In the genomic region with DNA sequence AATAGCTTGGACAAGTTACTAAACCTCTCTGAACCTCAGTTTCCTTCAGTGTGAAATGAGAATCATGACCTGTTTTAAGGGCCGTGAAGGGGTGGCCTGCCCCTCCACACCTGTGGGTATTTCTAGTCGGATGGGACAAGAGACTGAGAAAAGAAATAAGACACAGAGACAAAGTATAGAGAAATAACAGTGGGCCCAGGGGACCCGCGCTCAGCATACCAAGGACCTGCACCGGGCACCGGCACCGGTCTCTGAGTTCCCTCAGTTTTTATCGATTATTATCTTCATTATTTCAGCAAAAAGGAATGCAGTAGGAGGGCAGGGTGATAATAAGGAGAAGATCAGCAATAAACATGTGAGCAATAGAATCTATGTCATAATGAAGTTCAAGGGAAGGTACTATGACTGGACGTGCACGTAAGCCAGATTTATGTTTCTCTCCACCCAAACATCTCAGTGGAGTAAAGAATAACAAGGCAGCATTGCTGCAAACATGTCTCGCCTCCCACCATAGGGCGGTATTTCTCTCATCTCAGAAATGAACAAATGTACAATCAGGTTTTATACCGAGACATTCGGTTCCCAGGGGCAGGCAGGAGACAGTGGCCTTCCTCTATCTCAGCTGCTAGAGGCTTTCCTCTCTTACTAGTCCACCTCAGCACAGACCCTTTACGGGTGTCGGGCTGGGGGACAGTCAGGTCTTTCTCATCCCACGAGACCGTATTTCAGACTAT, we compare ENCODE assay signal across 10 cellular contexts. TPM values are rescaled to one million over a fixed set of nuclear protein-coding genes. Genes with fewer than 3 reads are reported as not detected.
A peak's percentile ranks its signal among the peaks of the same experiment; 100 is the strongest.
DNase-seq lines count a peak whose midpoint lies in the region; ATAC-seq and TF ChIP-seq lines count a peak whose summit lies in the region.
"Not testable (repeated sequence)": the region's sequence is repeated elsewhere in the genome, so short reads cannot be mapped to it uniquely, and the experiment has no call there.
"Had no signal": no experiment of that assay in that cellular context is flagged by ENCODE, and none has a peak within 500 bp of the region (broad histone marks: within the 10 kb centered on the region; RNA-seq: fewer than 3 reads in every experiment).

No MANE protein-coding gene starts in this region.

- peaks cover 21% of the 10 kb centered on the region for H3K4me1 Mint-ChIP-seq in brain

- ATAC-seq in PC-3, right cardiac atrium, gastrocnemius medialis: not testable (repeated sequence)

- 22% methylated on average over 18 of the region's 18 CpGs for WGBS in right cardiac atrium
- 42% methylated on average over 18 of the region's 18 CpGs for WGBS in suprapubic skin

- H2AFZ ChIP-seq in PC-3 (ENCODE audit: low read length): peak overlapping the region; percentile 69; the same call in 1 of the 2 replicates

- H3K27me3 Mint-ChIP-seq in brain: peaks cover 10% of the 10 kb centered on the region

- not testable (repeated sequence) for H3K9me2 ChIP-seq in PC-3 (replicated peaks; ENCODE audit: low read length)

- not testable (repeated sequence) for DNase-seq in PC-3; epithelial cell of prostate (ENCODE audit: low read depth, low spot score); gastrocnemius medialis; suprapubic skin (ENCODE audit: low spot score in 2 of 2)
- DNase-seq in right cardiac atrium: peak in 1 of 3 donors; percentile 62

- H3K4me3 ChIP-seq in PC-3 (ENCODE audit: low read length); right cardiac atrium (ENCODE audit: low read length): not testable (repeated sequence)
- H3K4me3 ChIP-seq in muscle layer of colon (ENCODE audit: low read depth in 1 of 2, low read length in 2 of 2): peak overlapping the region in 1 of 2 donors; percentile 51
- H3K4me3 ChIP-seq in gastrocnemius medialis: peak overlapping the region in 2 of 4 donors; percentile 23 to 32
- H3K4me3 ChIP-seq in suprapubic skin: peak overlapping the region; percentile 24

- not testable (repeated sequence) for H3K36me3 ChIP-seq in PC-3 (ENCODE audit: low read depth, low read length); muscle layer of colon (ENCODE audit: insufficient read depth, low read length); gastrocnemius medialis; suprapubic skin

- not testable (repeated sequence) for H3K27me3 ChIP-seq in PC-3 (ENCODE audit: low read length); right cardiac atrium (ENCODE audit: control insufficient read depth, insufficient read depth); muscle layer of colon (ENCODE audit: control insufficient read depth in 1 of 2, insufficient read depth in 2 of 2, low read length in 2 of 2); gastrocnemius medialis; suprapubic skin

- in situ Hi-C loops in gastrocnemius medialis (cut with MboI; ENCODE audit: low sequenced_read_pairs in 4 of 4): not testable (repeated sequence)

- peak overlapping the region; percentile 66 for H3K4me2 ChIP-seq in PC-3 (ENCODE audit: low read length)

- peak overlapping the region in 4 of 5 experiments; percentile 1 to 100 (median 91) for H3K27ac Mint-ChIP-seq in brain

- not testable (repeated sequence) for BruUV-seq in PC-3 (replicated peaks; lab: Mats Ljungman, UMichigan)

- not testable (repeated sequence) for TF ChIP-seq EP300 in suprapubic skin (IDR thresholded peaks at IDR 0.05)

- not testable (repeated sequence) for TF ChIP-seq CTCF in PC-3 (conservative IDR thresholded peaks at IDR 0.05; ENCODE audit: low read depth, low read length); brain (conservative IDR thresholded peaks at IDR 0.05); gastrocnemius medialis (IDR thresholded peaks at IDR 0.05 in 4 of 5, conservative IDR thresholded peaks at IDR 0.05 in 1 of 5); suprapubic skin (IDR thresholded peaks at IDR 0.05)

- not testable (repeated sequence) for H3F3A ChIP-seq in PC-3 (ENCODE audit: low read length, unreplicated experiment)

- H3K4me3 Mint-ChIP-seq in brain: peak overlapping the region in 2 of 5 experiments; percentile 23 to 62

- not testable (repeated sequence) for H3K9me3 Mint-ChIP-seq in brain

- not testable (repeated sequence) for TF ChIP-seq POLR2A in gastrocnemius medialis (IDR thresholded peaks at IDR 0.05); suprapubic skin (IDR thresholded peaks at IDR 0.05)

- H4K20me1 ChIP-seq in PC-3 (ENCODE audit: low read length): not testable (repeated sequence)

- intact Hi-C loops in PC-3 (cut with micrococcal nuclease): not testable (repeated sequence)
- intact Hi-C loops in right cardiac atrium (cut with DNase I): loop anchor here in 3 of 4 donors (5.0 to 10.0 kb wide), 5 partner anchors 65 to 88 kb away; no protein-coding TSS in a partner anchor
- intact Hi-C loops in gastrocnemius medialis (cut with DNase I; ENCODE audit: low total_unique reads): loop anchor here (5.0 to 10.0 kb wide), 2 partner anchors 85 to 87 kb away; partner anchors contain the start of gene NUBP1

- H3K9ac ChIP-seq in PC-3 (ENCODE audit: low read length); muscle layer of colon (ENCODE audit: low read length): not testable (repeated sequence)

- not testable (repeated sequence) for H3K9me3 ChIP-seq in PC-3 (ENCODE audit: low read length); right cardiac atrium (ENCODE audit: control insufficient read depth, low read length); muscle layer of colon (ENCODE audit: low read length); gastrocnemius medialis; suprapubic skin

- H3K36me3 Mint-ChIP-seq in brain: not testable (repeated sequence)

- CTCF ChIA-PET in PC-3 (lab: Charles Lee): not testable (repeated sequence)

- peaks cover 18% of the 10 kb centered on the region for H3K4me1 ChIP-seq in PC-3 (ENCODE audit: insufficient read depth, low read length)
- H3K4me1 ChIP-seq in right cardiac atrium (ENCODE audit: control insufficient read depth, insufficient read depth, low read length): not testable (repeated sequence)
- peaks cover 22% of the 10 kb centered on the region for H3K4me1 ChIP-seq in muscle layer of colon (ENCODE audit: insufficient read depth, low read length)
- peaks cover 17 to 24% of the 10 kb centered on the region in 2 donors for H3K4me1 ChIP-seq in gastrocnemius medialis
- H3K4me1 ChIP-seq in suprapubic skin: peaks cover 39% of the 10 kb centered on the region

- not testable (repeated sequence) for H3K79me2 ChIP-seq in PC-3 (ENCODE audit: low read length)

- POLR2A ChIA-PET in PC-3 (lab: Charles Lee; ENCODE audit: unreplicated experiment): not testable (repeated sequence)

- not testable (repeated sequence) for H3K27ac ChIP-seq in PC-3 (ENCODE audit: low read length)
- peak overlapping the region; percentile 53 for H3K27ac ChIP-seq in epithelial cell of prostate
- peak overlapping the region; percentile 77 for H3K27ac ChIP-seq in right cardiac atrium (ENCODE audit: low read length)
- peak overlapping the region; percentile 96 for H3K27ac ChIP-seq in muscle layer of colon (ENCODE audit: low read depth, low read length)
- peak overlapping the region; percentile 72 to 82 (median 76) for H3K27ac ChIP-seq in gastrocnemius medialis
- peak overlapping the region; percentile 92 for H3K27ac ChIP-seq in suprapubic skin

RNA-seq across cellular contexts. Expression of gene TVP23A, which starts 10.9 kb away (rescaled TPM):
- not detected in 2 replicates for total RNA-seq in PC-3 (2014; rRNA removed)
- polyA plus RNA-seq in brain (ENCODE audit: insufficient read depth, low read depth, low replicate concordance): 1.1 TPM
- total RNA-seq in right cardiac atrium: 1 to 10 TPM; 1.9 to 3.2 (median 2.0) TPM
- 1.4 TPM for polyA plus RNA-seq in right cardiac atrium
- not detected for total RNA-seq in gastrocnemius medialis
- total RNA-seq in suprapubic skin: under 1 TPM in 1 of 4 donors, not detected in 3; 0.64 TPM
- total RNA-seq: H4, myocyte, SJSA1 had no signal

RNA-seq across cellular contexts. Expression of gene CIITA, which starts 47.5 kb away (rescaled TPM):
- not detected in 2 replicates for total RNA-seq in PC-3 (2014; rRNA removed)
- 0.75 TPM for polyA plus RNA-seq in brain (ENCODE audit: insufficient read depth, low read depth, low replicate concordance)
- 1 to 10 TPM; 5.3 to 9.1 (median 7.5) TPM for total RNA-seq in right cardiac atrium
- polyA plus RNA-seq in right cardiac atrium: 7.3 TPM
- total RNA-seq in gastrocnemius medialis: 1 to 10 TPM; 2.3 to 9.1 (median 5.1) TPM
- total RNA-seq in suprapubic skin: 10 to 100 TPM in 2 of 4 donors, 1 to 10 TPM in 2; 9.7 to 35.2 (median 18.5) TPM
